In the genomic region with DNA sequence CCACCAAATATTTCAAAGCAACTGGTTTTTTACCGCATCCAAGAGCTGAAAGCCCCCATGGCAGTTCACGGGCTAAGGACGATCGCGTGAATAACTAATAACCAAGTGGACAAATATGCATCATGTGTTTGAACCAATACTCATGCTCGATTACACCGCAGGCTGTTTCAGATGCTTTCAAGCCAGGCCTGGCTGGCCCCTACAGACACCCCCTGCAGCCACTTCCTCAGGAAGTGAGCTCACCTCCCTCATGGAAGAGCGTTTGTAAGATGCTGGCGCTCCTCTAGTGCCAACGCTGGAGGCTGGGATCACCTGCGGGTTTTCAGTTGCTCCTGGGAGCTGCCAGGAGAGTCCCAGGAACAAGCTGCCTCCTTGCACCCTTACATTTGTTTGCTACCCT, we compare ENCODE assay signal across 15 cellular contexts. TPM values are rescaled to one million over a fixed set of nuclear protein-coding genes. Genes with fewer than 3 reads are reported as not detected.
DNase-seq lines count a peak whose midpoint lies in the region; ATAC-seq and TF ChIP-seq lines count a peak whose summit lies in the region.
"Had no signal": no experiment of that assay in that cellular context is flagged by ENCODE, and none has a peak within 500 bp of the region (broad histone marks: within the 10 kb centered on the region; RNA-seq: fewer than 3 reads in every experiment).

No MANE protein-coding gene starts in this region.

- no peaks in the 10 kb centered on the region for H3K79me2 ChIP-seq in osteoblast (ENCODE audit: insufficient read depth, low read length)

- TF ChIP-seq CTCF in Panc1 (IDR thresholded peaks at IDR 0.05) (no peak), coronary artery (IDR thresholded peaks at IDR 0.05) (no peak), osteoblast (IDR thresholded peaks at IDR 0.05; ENCODE audit: extremely low read depth, low read depth, low read length) (no peak), omental fat pad (IDR thresholded peaks at IDR 0.05) (no peak), GM10248 (IDR thresholded peaks at IDR 0.05; ENCODE audit: control extremely low read depth, extremely low read depth, low read depth, missing control alignments) (no peak)

- CTCF ChIA-PET in Panc1 (lab: Charles Lee) (no interaction called here), GM10248 (lab: Yijun Ruan, JAX) (no interaction called here)

- peak overlapping the region; percentile 73 for H3K4me2 ChIP-seq in osteoblast (ENCODE audit: insufficient read depth, low read length)

- no peak overlapping the region for H2AFZ ChIP-seq in osteoblast (ENCODE audit: low read length)

- H3K4me1 ChIP-seq in Panc1 (ENCODE audit: control insufficient read depth, insufficient read depth, low read length) (peaks cover 12% of the 10 kb centered on the region), osteoblast (ENCODE audit: insufficient read depth, low read length) (peaks cover 6% of the 10 kb centered on the region)
- H3K4me1 ChIP-seq: Peyer's patch had no signal

- no peaks in the 10 kb centered on the region for H3K9me3 ChIP-seq in Panc1 (ENCODE audit: control insufficient read depth, insufficient read depth, low read depth, low read length)
- H3K9me3 ChIP-seq in osteoblast (ENCODE audit: low read depth, low read length) = no peaks in the 10 kb centered on the region
- H3K9me3 ChIP-seq: Peyer's patch had no signal

- no peaks in the 10 kb centered on the region for H3K27me3 ChIP-seq in Panc1 (ENCODE audit: control insufficient read depth, insufficient read depth, low read length)
- H3K27me3 ChIP-seq in osteoblast (ENCODE audit: insufficient read depth, low read length) = peaks cover 10% of the 10 kb centered on the region
- H3K27me3 ChIP-seq: Peyer's patch had no signal

- POLR2A ChIA-PET in Panc1 (lab: Charles Lee) = no interaction called here
- POLR2A ChIA-PET in GM10248 (lab: Yijun Ruan, JAX) = no interaction called here

- no peaks in the 10 kb centered on the region for H3K36me3 ChIP-seq in Panc1 (ENCODE audit: control insufficient read depth, insufficient read depth, low read length)
- H3K36me3 ChIP-seq in osteoblast (ENCODE audit: insufficient read depth, low read length) = no peaks in the 10 kb centered on the region
- H3K36me3 ChIP-seq: Peyer's patch had no signal

- H3K27ac ChIP-seq in Panc1 (ENCODE audit: low read length) = no peak overlapping the region
- no peak overlapping the region for H3K27ac ChIP-seq in coronary artery
- H3K27ac ChIP-seq in osteoblast (ENCODE audit: low read depth, low read length) = no peak overlapping the region

- no peaks in the 10 kb centered on the region for H4K20me1 ChIP-seq in osteoblast (ENCODE audit: insufficient read depth, low read length)

- intact Hi-C loops in Panc1 (cut with micrococcal nuclease; ENCODE audit: unreplicated experiment) = no loop called here

- no peak overlapping the region for H3K4me3 ChIP-seq in Panc1 (ENCODE audit: low read depth in 2 of 2, low read length in 2 of 2)
- H3K4me3 ChIP-seq in coronary artery = peak overlapping the region; percentile 68
- no peak overlapping the region for H3K4me3 ChIP-seq in osteoblast (ENCODE audit: insufficient read depth, low read length)

- DNase-seq in G401 (ENCODE audit: low spot score) (peak; percentile 69), Panc1 (ENCODE audit: low read depth, low spot score) (no peak), coronary artery (ENCODE audit: low spot score) (no peak), osteoblast (ENCODE audit: insufficient read length, low spot score, missing footprints) (no peak), omental fat pad (ENCODE audit: low spot score) (no peak), GM19240 (ENCODE audit: insufficient read length, low spot score) (no peak), GM10248 (ENCODE audit: extremely low spot score) (no peak)
- DNase-seq: activated effector memory CD4-positive, alpha-beta T cell treated with anti-CD3 and anti-CD28 coated beads, Interleukin-2, amount 50 U/mL, for 16 hours; DMS153; NCI-H1048; NCI-H446 treated with DMSO at 0.1 percent for 48 hours; T-helper 2 cell had no signal

- ATAC-seq in Panc1 (peak; percentile 68; the same call in 1 of the 2 replicates), HG03571 (IDR thresholded peaks at IDR 0.05; ENCODE audit: unreplicated experiment) (no peak), omental fat pad (ENCODE audit: low FRiP score) (no peak)
- ATAC-seq: esophagus mucosa had no signal

- BruUV-seq in Panc1 (replicated peaks; lab: Mats Ljungman, UMichigan) = no TSS peak

- in situ Hi-C loops in G401 (cut with HindIII; ENCODE audit: low sequenced_read_pairs) (no loop called here), Panc1 (cut with HindIII; ENCODE audit: low pct_unique_long_range_greater_than_20kb, low sequenced_read_pairs) (no loop called here)

RNA-seq across cellular contexts. Expression of gene PTCH1, which starts 53.9 kb away (rescaled TPM):
- 6.7 and 7.0 TPM in 2 replicates for total RNA-seq in G401 (2014; rRNA removed; shearing (Covaris generic))
- total RNA-seq in Panc1 (2021; ENCODE audit: unreplicated experiment) (6.6 TPM), osteoblast (3.3 and 7.7 TPM in 2 replicates), omental fat pad (10 to 100 TPM in 1 of 4 donors, 1 to 10 TPM in 3; 3.1 to 14.2 (median 7.9) TPM)
- 5.8 TPM for polyA plus RNA-seq in Panc1 (2012; ENCODE audit: insufficient read length)
